19 cellular contexts compared by ENCODE assay signal in genomic region chr2:240498171-240498957, GRCh38.
"Had no signal": no experiment of that assay in that cellular context is flagged by ENCODE, and none has a peak within 500 bp of the region (broad histone marks: within the 10 kb centered on the region; RNA-seq: fewer than 3 reads in every experiment).

No MANE protein-coding gene starts in this region.

- ATAC-seq: activated naive CD8-positive, alpha-beta T cell treated with anti-CD3 and anti-CD28 coated beads, Interleukin-2, amount 50 U/mL, for 24 hours; effector memory CD8-positive, alpha-beta T cell; left lung; mucosa of descending colon; naive thymus-derived CD4-positive, alpha-beta T cell; stimulated activated naive CD8-positive, alpha-beta T cell treated with anti-CD3 and anti-CD28 coated beads, Interleukin-15, Interleukin-2, amounts not matched to agents 100 U/mL and 50 U/mL, for 24 hours had no signal

- H3K9me3 ChIP-seq: mucosa of descending colon, tibial nerve, vagina had no signal

- H3K27ac ChIP-seq: left lung, neural progenitor cell, parathyroid adenoma, tibial nerve, vagina had no signal

- H3K27me3 ChIP-seq: left lung, neural progenitor cell, tibial nerve, vagina had no signal

- DNase-seq: activated CD4-positive, CD25-positive, alpha-beta regulatory T cell treated with anti-CD3 and anti-CD28 coated beads, Interleukin-2, amount 50 U/mL, for 72 hours; activated naive CD4-positive, alpha-beta T cell treated with Interleukin-2 at 50 U/mL for 16 hours; activated naive CD8-positive, alpha-beta T cell treated with anti-CD3 and anti-CD28 coated beads, Interleukin-2, amount 50 U/mL, for 24 hours; anterior cingulate cortex; caudate nucleus; effector memory CD8-positive, alpha-beta T cell; foreskin fibroblast; hypothalamus; mucosa of descending colon; stimulated activated CD4-positive, alpha-beta T cell treated with anti-CD3 and anti-CD28 coated beads, Interleukin-12 subunit alpha, Interleukin-12 subunit beta, amount 100 ng/mL, for 4 hours; stimulated activated CD4-positive, alpha-beta T cell treated with anti-CD3 and anti-CD28 coated beads, Interleukin-1b, Interleukin-23, amount 100 ng/mL, for 48 hours; stimulated activated naive CD8-positive, alpha-beta T cell treated with anti-CD3 and anti-CD28 coated beads, Interleukin-15, Interleukin-2, amounts not matched to agents 100 U/mL and 50 U/mL, for 24 hours; substantia nigra had no signal

- H3K36me3 ChIP-seq: neural progenitor cell, vagina had no signal

- H3K4me1 ChIP-seq: left lung, neural progenitor cell, parathyroid adenoma, tibial nerve, vagina had no signal

- H3K4me3 ChIP-seq: left lung, mucosa of descending colon, neural progenitor cell, tibial nerve, vagina had no signal
